8 cellular contexts compared by ENCODE assay signal in the genomic region with DNA sequence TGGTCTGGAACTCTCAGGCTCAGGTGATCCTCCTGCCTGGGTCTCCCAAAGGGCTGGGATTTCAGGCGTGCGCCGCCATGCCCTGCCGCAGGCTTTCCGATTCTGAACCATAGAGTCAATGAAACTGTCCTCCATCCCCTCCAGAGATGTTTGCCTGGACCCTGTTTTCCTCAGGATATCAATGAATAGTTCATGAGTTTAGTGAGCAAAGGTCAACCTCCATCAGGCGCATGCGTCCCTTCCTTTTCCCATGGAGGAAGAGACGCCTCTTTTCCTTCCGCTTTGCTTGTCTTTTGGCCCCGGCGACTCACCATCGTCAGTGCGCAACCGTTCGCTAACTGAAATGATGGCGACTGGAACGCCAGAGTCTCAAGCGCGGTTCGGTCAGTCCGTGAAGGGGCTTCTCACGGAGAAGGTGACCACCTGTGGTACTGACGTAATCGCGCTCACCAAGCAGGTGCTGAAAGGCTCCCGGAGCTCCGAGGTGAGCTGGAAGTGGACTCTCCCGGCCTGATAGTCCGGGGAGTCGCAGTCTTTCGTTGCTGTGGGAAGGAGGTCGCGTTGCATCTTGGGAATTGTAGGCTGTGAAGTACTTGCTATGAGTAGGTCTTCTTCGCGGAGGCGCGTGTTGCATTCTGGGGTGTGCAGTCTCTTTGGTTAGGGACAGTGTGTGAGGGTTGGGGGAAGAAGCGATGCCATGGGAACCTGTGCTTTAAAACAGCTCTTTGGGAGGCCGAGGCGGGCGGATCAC. TPM values are rescaled to one million over a fixed set of nuclear protein-coding genes. Genes with fewer than 3 reads are reported as not detected.
DNase-seq lines count a peak whose midpoint lies in the region; ATAC-seq and TF ChIP-seq lines count a peak whose summit lies in the region.

A gene with protein sequence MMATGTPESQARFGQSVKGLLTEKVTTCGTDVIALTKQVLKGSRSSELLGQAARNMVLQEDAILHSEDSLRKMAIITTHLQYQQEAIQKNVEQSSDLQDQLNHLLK (plus strand): TSS at position 316 of the 751 bp plus-strand sequence. CDS start 28 bp downstream, at position 344.

- TF ChIP-seq CTCF in esophagus muscularis mucosa (IDR thresholded peaks at IDR 0.05) = peak in 1 of 3 experiments; percentile 6

- WGBS in esophagus muscularis mucosa = 9% methylated on average over 41 of the region's 41 CpGs

- H3K36me3 ChIP-seq in esophagus muscularis mucosa (no peaks in the 10 kb centered on the region), muscle layer of duodenum (ENCODE audit: control insufficient read depth in 1 of 2, insufficient read depth in 2 of 2, low read length in 2 of 2) (no peaks in the 10 kb centered on the region)

- in situ Hi-C loops in KBM-7 (cut with MboI; ENCODE audit: low pct_unique_long_range_greater_than_20kb, low sequenced_read_pairs) = no loop called here

- H3K4me1 ChIP-seq in esophagus muscularis mucosa = peaks cover 18 to 22% (median 19%) of the 10 kb centered on the region in 4 donors
- peaks cover 0 to 9% of the 10 kb centered on the region in 2 donors for H3K4me1 ChIP-seq in muscle layer of duodenum (ENCODE audit: control insufficient read depth in 1 of 2, insufficient read depth in 2 of 2, low read length in 2 of 2)

- H3K27ac ChIP-seq in esophagus muscularis mucosa (replicated peaks in 1 of 4) (peak within 1 kb of the TSS; percentile 91 to 96 (median 94)), muscle layer of duodenum (ENCODE audit: low read length) (peak within 1 kb of the TSS; percentile 95)

- intact Hi-C loops in esophagus muscularis mucosa (cut with DNase I) = no loop called here

- TF ChIP-seq EP300 in esophagus muscularis mucosa (IDR thresholded peaks at IDR 0.05) = no peak

- H3K9me3 ChIP-seq in esophagus muscularis mucosa (no peaks in the 10 kb centered on the region), muscle layer of duodenum (ENCODE audit: control insufficient read depth in 1 of 2, low read length in 2 of 2) (no peaks in the 10 kb centered on the region)

- TF ChIP-seq POLR2A in esophagus muscularis mucosa (IDR thresholded peaks at IDR 0.05; ENCODE audit: low read depth) = peak; percentile 61

- H3K4me3 ChIP-seq in esophagus muscularis mucosa (peak within 1 kb of the TSS; percentile 73 to 82 (median 78)), muscle layer of duodenum (ENCODE audit: low read depth in 1 of 2, low read length in 2 of 2) (peak within 1 kb of the TSS; percentile 79 to 84)

- DNase-seq in DMS153 treated with DMSO at 0.1 percent for 48 hours (lab: John Stamatoyannopoulos, UW; ENCODE audit: unreplicated experiment) (peak; percentile 91), KBM-7 (peak; percentile 97), esophagus muscularis mucosa (ENCODE audit: extremely low spot score) (peak; percentile 98)
- peak; percentile 91 to 93 for DNase-seq in activated T-cell treated with anti-CD3 and anti-CD28 coated beads, Interleukin-2, amount 50 U/mL, for 48 hours
- DNase-seq in stimulated activated CD8-positive, alpha-beta memory T cell treated with anti-CD3 and anti-CD28 coated beads, Interleukin-7, amount 100 ng/mL, for 4 hours (ENCODE audit: low read depth in 2 of 2) = peak; percentile 75 to 81

- peak; percentile 96 for ATAC-seq in GM21717 (IDR thresholded peaks at IDR 0.05; ENCODE audit: unreplicated experiment)

- H3K27me3 ChIP-seq in esophagus muscularis mucosa = no peaks in the 10 kb centered on the region
- H3K27me3 ChIP-seq in muscle layer of duodenum (ENCODE audit: low read depth, low read length) = no peaks in the 10 kb centered on the region

TF ChIP-seq in PFSK-1, 5 proteins besides CTCF, POLR2A, EP300 and RAD21:
- TF ChIP-seq SIN3A (IDR thresholded peaks at IDR 0.05; ENCODE audit: borderline replicate concordance, insufficient read depth, low read length) (no peak), TAF1 (IDR thresholded peaks at IDR 0.05; ENCODE audit: borderline replicate concordance, insufficient read depth, low read length) (peak; percentile 49; the same call in 1 of the 2 replicates), POLR2AphosphoS5 (IDR thresholded peaks at IDR 0.05; ENCODE audit: low read depth, low read length) (peak; percentile 87), FOXP2 (optimal IDR thresholded peaks at IDR 0.05; ENCODE audit: borderline replicate concordance, extremely low read depth, extremely low read length, insufficient read depth) (peak; percentile 13)
- TF ChIP-seq, protein P1, sequence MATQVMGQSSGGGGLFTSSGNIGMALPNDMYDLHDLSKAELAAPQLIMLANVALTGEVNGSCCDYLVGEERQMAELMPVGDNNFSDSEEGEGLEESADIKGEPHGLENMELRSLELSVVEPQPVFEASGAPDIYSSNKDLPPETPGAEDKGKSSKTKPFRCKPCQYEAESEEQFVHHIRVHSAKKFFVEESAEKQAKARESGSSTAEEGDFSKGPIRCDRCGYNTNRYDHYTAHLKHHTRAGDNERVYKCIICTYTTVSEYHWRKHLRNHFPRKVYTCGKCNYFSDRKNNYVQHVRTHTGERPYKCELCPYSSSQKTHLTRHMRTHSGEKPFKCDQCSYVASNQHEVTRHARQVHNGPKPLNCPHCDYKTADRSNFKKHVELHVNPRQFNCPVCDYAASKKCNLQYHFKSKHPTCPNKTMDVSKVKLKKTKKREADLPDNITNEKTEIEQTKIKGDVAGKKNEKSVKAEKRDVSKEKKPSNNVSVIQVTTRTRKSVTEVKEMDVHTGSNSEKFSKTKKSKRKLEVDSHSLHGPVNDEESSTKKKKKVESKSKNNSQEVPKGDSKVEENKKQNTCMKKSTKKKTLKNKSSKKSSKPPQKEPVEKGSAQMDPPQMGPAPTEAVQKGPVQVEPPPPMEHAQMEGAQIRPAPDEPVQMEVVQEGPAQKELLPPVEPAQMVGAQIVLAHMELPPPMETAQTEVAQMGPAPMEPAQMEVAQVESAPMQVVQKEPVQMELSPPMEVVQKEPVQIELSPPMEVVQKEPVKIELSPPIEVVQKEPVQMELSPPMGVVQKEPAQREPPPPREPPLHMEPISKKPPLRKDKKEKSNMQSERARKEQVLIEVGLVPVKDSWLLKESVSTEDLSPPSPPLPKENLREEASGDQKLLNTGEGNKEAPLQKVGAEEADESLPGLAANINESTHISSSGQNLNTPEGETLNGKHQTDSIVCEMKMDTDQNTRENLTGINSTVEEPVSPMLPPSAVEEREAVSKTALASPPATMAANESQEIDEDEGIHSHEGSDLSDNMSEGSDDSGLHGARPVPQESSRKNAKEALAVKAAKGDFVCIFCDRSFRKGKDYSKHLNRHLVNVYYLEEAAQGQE (IDR thresholded peaks at IDR 0.05; ENCODE audit: insufficient read depth in 1 of 2, low read depth in 2 of 2, low read length in 2 of 2) = no peak

RNA-seq across cellular contexts. Expression of the gene that starts here (rescaled TPM):
- 16.7 TPM for polyA plus RNA-seq in PFSK-1 (2012; ENCODE audit: insufficient read length, low read depth)
- total RNA-seq in esophagus muscularis mucosa = 10 to 100 TPM; 23.1 to 57.3 (median 36.1) TPM

Comparison
In these comparisons a context has a peak if more than half of its experiments do, and no peak if none do; other contexts are left out.
1. Peak in every context shown above with its lines: DNase-seq, ATAC-seq, H3K4me3 ChIP-seq and H3K27ac ChIP-seq.